11 cellular contexts compared by ENCODE assay signal in genomic region chr18:34039194-34039593, GRCh38.
DNase-seq lines count a peak whose midpoint lies in the region; ATAC-seq lines count a peak whose summit lies in the region.
"Had no signal": no experiment of that assay in that cellular context is flagged by ENCODE, and none has a peak within 500 bp of the region (broad histone marks: within the 10 kb centered on the region; RNA-seq: fewer than 3 reads in every experiment).

No MANE protein-coding gene starts in this region.

- intact Hi-C loops in sciatic nerve (cut with DNase I): no loop called here

- H2AFZ ChIP-seq in mesenchymal stem cell (ENCODE audit: low read depth, low read length): no peak overlapping the region

- no peak overlapping the region for H2BK15ac ChIP-seq in mesenchymal stem cell (ENCODE audit: low read depth, poor library complexity, severe bottlenecking)

- H3K18ac ChIP-seq in mesenchymal stem cell (ENCODE audit: low read depth in 1 of 2, low read length in 2 of 2): no peak overlapping the region

- peak; percentile 15 for DNase-seq in DMS79 treated with DMSO at 0.1 percent for 48 hours (lab: John Stamatoyannopoulos, UW)
- no peak for DNase-seq in DMS79 (lab: John Stamatoyannopoulos, UW)
- DNase-seq in RPMI7951 (ENCODE audit: low read depth): peak; percentile 20
- peak; percentile 23 for DNase-seq in mesenchymal stem cell
- no peak for DNase-seq in sciatic nerve (ENCODE audit: low spot score)
- DNase-seq: activated CD8-positive, alpha-beta memory T cell treated with anti-CD3 and anti-CD28 coated beads for 24 hours had no signal

- no peak overlapping the region for H3K4me2 ChIP-seq in mesenchymal stem cell (ENCODE audit: low read length, poor library complexity, severe bottlenecking)

- H4K8ac ChIP-seq in mesenchymal stem cell (ENCODE audit: low read length): no peak overlapping the region

- H4K91ac ChIP-seq in mesenchymal stem cell (ENCODE audit: low read length): no peak overlapping the region

- H3K4me1 ChIP-seq in mesenchymal stem cell (ENCODE audit: control insufficient read depth, insufficient read depth, low read depth, low read length): no peaks in the 10 kb centered on the region

- H3K23ac ChIP-seq in mesenchymal stem cell (ENCODE audit: low read length in 2 of 2): no peak overlapping the region

- H2BK5ac ChIP-seq in mesenchymal stem cell (ENCODE audit: low read depth, low read length, poor library complexity, severe bottlenecking): no peak overlapping the region

- ATAC-seq in HG03196 (IDR thresholded peaks at IDR 0.05; ENCODE audit: unreplicated experiment) (peak; percentile 56), HG03139 (IDR thresholded peaks at IDR 0.05; ENCODE audit: unreplicated experiment) (no peak), sciatic nerve (no peak), HG03025 (IDR thresholded peaks at IDR 0.05; ENCODE audit: low FRiP score, unreplicated experiment) (no peak)

- peaks cover 2% of the 10 kb centered on the region for H3K9me3 ChIP-seq in mesenchymal stem cell (ENCODE audit: control insufficient read depth, low read length)
- H3K9me3 ChIP-seq: tibial nerve had no signal

- H3K27me3 ChIP-seq in mesenchymal stem cell (ENCODE audit: control insufficient read depth in 1 of 2, insufficient read depth in 1 of 2, low read length in 2 of 2): no peaks in the 10 kb centered on the region
- H3K27me3 ChIP-seq: tibial nerve had no signal

- H3K27ac ChIP-seq in mesenchymal stem cell (ENCODE audit: low read length, poor library complexity, severe bottlenecking): no peak overlapping the region
- H3K27ac ChIP-seq: 22Rv1, tibial nerve had no signal

- no peak overlapping the region for H3K14ac ChIP-seq in mesenchymal stem cell (ENCODE audit: low read length in 2 of 2)

- no peak overlapping the region for H2AK5ac ChIP-seq in mesenchymal stem cell (ENCODE audit: low read length, severe bottlenecking)

- no peak overlapping the region for H3K9ac ChIP-seq in mesenchymal stem cell (ENCODE audit: low read length)

- H2BK12ac ChIP-seq in mesenchymal stem cell (ENCODE audit: low read length in 2 of 2): no peak overlapping the region

- no peaks in the 10 kb centered on the region for H3K79me1 ChIP-seq in mesenchymal stem cell (replicated peaks; ENCODE audit: low read length, poor library complexity, severe bottlenecking)

- no peaks in the 10 kb centered on the region for H3K36me3 ChIP-seq in mesenchymal stem cell (ENCODE audit: control insufficient read depth in 1 of 2, insufficient read depth in 2 of 2, low read depth in 1 of 2, low read length in 2 of 2)
- H3K36me3 ChIP-seq: tibial nerve had no signal

- H2BK120ac ChIP-seq in mesenchymal stem cell (ENCODE audit: low read depth, low read length): no peak overlapping the region

- no peak overlapping the region for H3K4ac ChIP-seq in mesenchymal stem cell (ENCODE audit: low read depth in 1 of 2, low read length in 2 of 2)

- H3K4me3 ChIP-seq in mesenchymal stem cell (ENCODE audit: insufficient read depth in 1 of 2, low read depth in 1 of 2, low read length in 2 of 2): no peak overlapping the region

Comparison
In these comparisons a context has a peak if more than half of its experiments do, and no peak if none do; other contexts are left out.
1. DNase-seq: peak in DMS79 treated with DMSO at 0.1 percent for 48 hours (single experiment), RPMI7951 (single experiment) and mesenchymal stem cell (single experiment); none in DMS79 (single experiment) and sciatic nerve (single experiment).